ENCODE assay signal across 1 cellular context in genomic region chr12:120965534-120966091, GRCh38.
TF ChIP-seq lines count a peak whose summit lies in the region.

No MANE protein-coding gene starts in this region.

TF ChIP-seq in HepG2, 621 proteins besides CTCF, POLR2A, EP300 and RAD21 (continued from another document):
- TF ChIP-seq ZNF609 (CRISPR knock-in tag; IDR thresholded peaks at IDR 0.05; ENCODE audit: borderline replicate concordance) (no peak), ZNF883 (CRISPR knock-in tag; IDR thresholded peaks at IDR 0.05; ENCODE audit: not compliant biosample characterization) (no peak), ZFP41 (CRISPR knock-in tag; IDR thresholded peaks at IDR 0.05; ENCODE audit: borderline replicate concordance) (no peak), ZFP91 (CRISPR knock-in tag; IDR thresholded peaks at IDR 0.05; ENCODE audit: borderline replicate concordance) (peak; percentile 29; the same call in 1 of the 2 replicates), AGO2 (optimal IDR thresholded peaks at IDR 0.05; ENCODE audit: low read depth, low read length) (peak; percentile 54)
